In genomic region chr16:66427451-66427860, GRCh38 we compare ENCODE assay signal across 8 cellular contexts. TPM values are rescaled to one million over a fixed set of nuclear protein-coding genes. Genes with fewer than 3 reads are reported as not detected.
A peak's percentile ranks its signal among the peaks of the same experiment; 100 is the strongest.
DNase-seq lines count a peak whose midpoint lies in the region; ATAC-seq, FAIRE-seq and TF ChIP-seq lines count a peak whose summit lies in the region.

No MANE protein-coding gene starts in this region.

- H3K4me3 ChIP-seq in H7 (ENCODE audit: insufficient read depth, low read depth, low read length) = peak overlapping the region; percentile 44
- H3K4me3 ChIP-seq in bronchial epithelial cell (ENCODE audit: low read depth, low read length) = peak overlapping the region; percentile 21
- H3K4me3 ChIP-seq in skeletal muscle satellite cell (ENCODE audit: low read length) = peak overlapping the region; percentile 42

- H3K27me3 ChIP-seq in H7 (ENCODE audit: control insufficient read depth, insufficient read depth, low read length) (peaks cover 72% of the 10 kb centered on the region), bronchial epithelial cell (ENCODE audit: control insufficient read depth, insufficient read depth, low read length) (peaks cover 14% of the 10 kb centered on the region), skeletal muscle satellite cell (ENCODE audit: control insufficient read depth, insufficient read depth, low read length) (peaks cover 71% of the 10 kb centered on the region)

- ATAC-seq in GM21737 (IDR thresholded peaks at IDR 0.05; ENCODE audit: unreplicated experiment) = no peak
- no peak for ATAC-seq in HG03196 (IDR thresholded peaks at IDR 0.05; ENCODE audit: unreplicated experiment)
- ATAC-seq in HG03565 (IDR thresholded peaks at IDR 0.05; ENCODE audit: unreplicated experiment) = no peak

- DNase-seq in H7 = peak; percentile 88
- no peak for DNase-seq in bronchial epithelial cell (ENCODE audit: low read depth)
- DNase-seq in iPS-NIHi11 (ENCODE audit: low spot score) = peak; percentile 68
- DNase-seq in cerebellum (ENCODE audit: low spot score) = no peak

- H3K36me3 ChIP-seq in H7 (replicated peaks; ENCODE audit: control insufficient read depth, insufficient read depth, low read length) (no peaks in the 10 kb centered on the region), bronchial epithelial cell (ENCODE audit: control insufficient read depth, insufficient read depth, low read length) (no peaks in the 10 kb centered on the region), skeletal muscle satellite cell (ENCODE audit: insufficient read depth, low read length) (no peaks in the 10 kb centered on the region)

- H3K4me1 ChIP-seq in skeletal muscle satellite cell (ENCODE audit: control insufficient read depth, insufficient read depth, low read length) = peaks cover 15% of the 10 kb centered on the region

- no peak for TF ChIP-seq CTCF in bronchial epithelial cell (IDR thresholded peaks at IDR 0.05; ENCODE audit: insufficient read depth, low read length, severe bottlenecking)

- no peak for FAIRE-seq in bronchial epithelial cell (lab: Jason Lieb, UNC)

- no peaks in the 10 kb centered on the region for H3K9me3 ChIP-seq in skeletal muscle satellite cell (replicated peaks; ENCODE audit: low read length)

- H3K9ac ChIP-seq in skeletal muscle satellite cell (ENCODE audit: low read depth, low read length) = no peak overlapping the region

- H3K4me2 ChIP-seq in skeletal muscle satellite cell (ENCODE audit: low read length) = peak overlapping the region; percentile 71

RNA-seq across cellular contexts. Expression of gene BEAN1, which starts 0.4 kb away (rescaled TPM):
- total RNA-seq in H7 (2014; rRNA removed; shearing (Covaris generic)) = 0.03 TPM in 1 of 2 replicates, not detected in the other
- total RNA-seq in bronchial epithelial cell (0.38 TPM in 1 of 2 replicates, not detected in the other), cerebellum (5.3 TPM)
- total RNA-seq in skeletal muscle satellite cell (2012; rRNA removed) = 0.51 and 1.3 TPM in 2 replicates

Comparison
In these comparisons a context has a peak if more than half of its experiments do, and no peak if none do; other contexts are left out.
1. DNase-seq: peak in H7 (single experiment) and iPS-NIHi11 (single experiment); none in bronchial epithelial cell (single experiment) and cerebellum (single experiment).
2. Peak in every context shown above with its lines, with median percentiles within 50 percentile points of each other: H3K4me3 ChIP-seq.